In the genomic region with DNA sequence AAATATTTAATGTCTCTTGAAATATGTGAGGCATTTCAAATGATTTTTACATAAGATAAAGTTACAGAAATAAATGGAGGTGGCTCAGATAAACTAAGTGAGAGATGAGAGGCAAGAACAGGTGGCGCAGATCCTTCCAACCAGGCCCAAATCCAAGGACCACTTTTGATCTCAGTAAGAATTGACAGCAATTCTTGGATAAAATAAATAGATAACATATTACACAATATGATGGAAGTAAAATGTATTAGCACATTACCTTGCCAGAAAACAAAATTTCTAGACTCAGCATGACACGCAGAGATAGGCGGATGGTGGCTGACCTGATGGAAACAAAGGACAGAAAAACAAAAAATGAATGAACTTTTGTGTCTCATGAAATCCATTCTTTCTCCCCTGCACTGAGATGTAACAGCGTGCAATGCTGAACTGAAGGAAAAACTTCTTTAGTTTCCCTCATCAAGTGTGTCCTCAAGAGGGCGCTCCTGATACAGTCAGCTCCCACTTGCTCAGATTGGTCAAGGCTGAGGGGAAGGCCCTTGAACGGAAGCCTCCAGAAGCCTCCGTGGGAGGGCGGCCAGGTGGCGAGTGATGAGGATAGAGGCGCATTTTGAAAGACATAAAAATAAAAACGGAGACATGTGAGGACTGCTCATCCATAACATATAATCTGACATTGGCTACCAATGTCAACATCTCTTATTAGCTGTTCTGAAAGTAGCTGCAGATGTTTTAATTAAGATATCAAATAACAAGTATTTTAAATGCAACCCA, we compare ENCODE assay signal across 8 cellular contexts.
A peak's percentile ranks its signal among the peaks of the same experiment; 100 is the strongest.
DNase-seq lines count a peak whose midpoint lies in the region; ATAC-seq, FAIRE-seq and TF ChIP-seq lines count a peak whose summit lies in the region.

No MANE protein-coding gene starts in this region.

- H3K27ac ChIP-seq in kidney (ENCODE audit: low read depth in 2 of 2, low read length in 2 of 2), result no peak overlapping the region

- H3K9ac ChIP-seq in kidney (ENCODE audit: low read length in 2 of 2), result no peak overlapping the region

- H3K9me3 ChIP-seq in kidney (ENCODE audit: control insufficient read depth in 1 of 2, low read length in 2 of 2), result no peaks in the 10 kb centered on the region

- H3K4me3 ChIP-seq in AG09309 (ENCODE audit: control insufficient read depth, low read depth, low read length) (no peak overlapping the region), WI38 (ENCODE audit: low read depth, low read length) (no peak overlapping the region), kidney (ENCODE audit: low read length in 2 of 2) (no peak overlapping the region)

- peak; percentile 61 for DNase-seq in AG09309 (ENCODE audit: low read depth)
- peak; percentile 68 for DNase-seq in NCI-H2171 (lab: John Stamatoyannopoulos, UW)
- DNase-seq in T47D (ENCODE audit: low read depth in 1 of 2, low spot score in 1 of 2), result peak; percentile 77 to 93
- peak; percentile 85 for DNase-seq in kidney
- DNase-seq in stimulated activated CD4-positive, alpha-beta T cell treated with anti-CD3 and anti-CD28 coated beads, Interleukin-2, amount 100 ng/mL, for 24 hours, result peak; percentile 71 to 79

- no peaks in the 10 kb centered on the region for H3K4me1 ChIP-seq in kidney (ENCODE audit: control insufficient read depth in 1 of 2, insufficient read depth in 1 of 2, low read depth in 1 of 2, low read length in 2 of 2)

- intact Hi-C loops in kidney (cut with DNase I), result loop anchor here (5.0 kb wide), 1 partner anchor 252 kb away; no protein-coding TSS in a partner anchor

- peak; percentile 93 for TF ChIP-seq CTCF in AG09309 (IDR thresholded peaks at IDR 0.05; ENCODE audit: control insufficient read depth, insufficient read depth, low read depth, low read length, missing control alignments)
- peak; percentile 76 for TF ChIP-seq CTCF in WI38 (IDR thresholded peaks at IDR 0.05; ENCODE audit: low read depth, low read length)
- peak; percentile 89 for TF ChIP-seq CTCF in kidney (IDR thresholded peaks at IDR 0.05; ENCODE audit: borderline replicate concordance, extremely low read depth, insufficient read depth)

- H3K36me3 ChIP-seq in kidney (ENCODE audit: control insufficient read depth in 1 of 2, insufficient read depth in 2 of 2, low read length in 2 of 2), result peaks cover 0 to 6% of the 10 kb centered on the region in 2 donors

- FAIRE-seq in kidney (lab: Jason Lieb, UNC), result no peak

- in situ Hi-C loops in T47D (cut with HindIII; ENCODE audit: low pct_unique_long_range_greater_than_20kb, low sequenced_read_pairs), result no loop called here

- ATAC-seq in GM18870 (IDR thresholded peaks at IDR 0.05; ENCODE audit: unreplicated experiment) (peak; percentile 37), HG03103 (IDR thresholded peaks at IDR 0.05; ENCODE audit: low read depth, unreplicated experiment) (peak; percentile 40)
